In the genomic region with DNA sequence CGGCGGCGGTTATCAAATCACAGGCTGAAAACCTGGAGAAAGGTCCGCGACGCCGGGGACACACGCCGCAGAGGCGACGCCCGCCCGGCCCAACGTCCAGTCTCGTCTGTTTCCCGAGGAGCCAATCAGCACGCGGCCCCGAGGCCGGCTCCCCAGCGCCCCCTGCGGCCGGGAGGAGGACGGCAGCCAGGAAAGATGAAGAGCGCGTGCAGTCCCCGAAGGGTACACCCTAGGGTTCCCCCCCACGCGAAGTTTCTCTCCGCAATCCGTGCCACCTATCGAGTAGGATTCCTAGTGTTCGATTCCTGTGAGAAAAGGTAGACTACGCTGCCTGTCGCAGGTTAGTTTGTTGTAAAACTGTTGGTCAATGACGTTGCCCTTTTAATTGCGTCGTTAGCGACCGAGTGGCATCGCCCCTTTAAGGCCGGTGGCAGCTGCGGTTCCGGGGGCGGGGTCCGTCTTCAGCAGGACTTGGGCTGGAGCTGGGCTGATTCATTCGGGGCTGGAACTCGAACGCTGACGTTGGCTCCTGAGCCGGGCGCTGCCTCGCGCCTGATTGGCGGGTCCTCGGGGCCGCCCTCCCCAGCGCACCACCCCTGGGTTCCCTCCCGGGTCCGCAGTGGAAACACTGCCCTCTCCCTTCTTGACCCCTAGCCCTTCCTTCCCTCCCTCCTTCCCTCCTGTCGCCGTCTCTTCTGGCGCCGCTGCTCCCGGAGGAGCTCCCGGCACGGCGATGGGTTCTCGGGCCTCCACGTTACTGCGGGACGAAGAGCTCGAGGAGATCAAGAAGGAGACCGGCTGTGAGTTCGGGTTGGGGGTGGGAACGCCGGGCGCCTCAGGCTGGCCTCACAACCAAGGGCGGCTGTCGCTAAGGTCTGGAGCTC, we compare ENCODE assay signal across 8 cellular contexts. TPM values are rescaled to one million over a fixed set of nuclear protein-coding genes. Genes with fewer than 3 reads are reported as not detected.
DNase-seq lines count a peak whose midpoint lies in the region; ATAC-seq and TF ChIP-seq lines count a peak whose summit lies in the region.

A gene (plus strand): TSS at position 619 of the 884 bp plus-strand sequence. CDS start 115 bp downstream, at position 734.
A gene with protein sequence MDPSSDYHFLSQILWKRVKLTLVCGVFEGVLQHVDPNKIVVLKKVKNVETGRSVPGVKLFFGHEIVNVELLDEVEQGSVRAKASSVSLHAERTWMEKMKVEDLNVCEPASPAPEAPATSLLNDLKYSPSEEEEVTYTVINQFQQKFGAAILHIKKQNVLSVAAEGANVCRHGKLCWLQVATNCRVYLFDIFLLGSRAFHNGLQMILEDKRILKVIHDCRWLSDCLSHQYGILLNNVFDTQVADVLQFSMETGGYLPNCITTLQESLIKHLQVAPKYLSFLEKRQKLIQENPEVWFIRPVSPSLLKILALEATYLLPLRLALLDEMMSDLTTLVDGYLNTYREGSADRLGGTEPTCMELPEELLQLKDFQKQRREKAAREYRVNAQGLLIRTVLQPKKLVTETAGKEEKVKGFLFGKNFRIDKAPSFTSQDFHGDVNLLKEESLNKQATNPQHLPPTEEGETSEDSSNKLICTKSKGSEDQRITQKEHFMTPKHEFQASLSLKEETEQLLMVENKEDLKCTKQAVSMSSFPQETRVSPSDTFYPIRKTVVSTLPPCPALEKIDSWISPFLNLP (minus strand): TSS at position 108 of the 884 bp plus-strand sequence. CDS start 4,182 bp downstream, outside the sequence.

- H3K4me3 Mint-ChIP-seq in activated T-cell treated with anti-CD3 and anti-CD28 coated beads, Interleukin-2, amount 50 U/mL, for 72 hours: peak within 1 kb of the TSS; percentile 83 to 92

- in situ Hi-C loops in Panc1 (cut with HindIII; ENCODE audit: low pct_unique_long_range_greater_than_20kb, low sequenced_read_pairs): no loop called here

- peak within 1 kb of the TSS; percentile 76 for H3K27ac Mint-ChIP-seq in activated T-cell treated with anti-CD3 and anti-CD28 coated beads, Interleukin-2, amount 50 U/mL, for 72 hours

- TF ChIP-seq CTCF in DOHH2 (IDR thresholded peaks at IDR 0.05; ENCODE audit: low read depth, low read length, poor library complexity, severe bottlenecking) (peak; percentile 95), Panc1 (IDR thresholded peaks at IDR 0.05) (peak; percentile 100), esophagus squamous epithelium (IDR thresholded peaks at IDR 0.05) (peak; percentile 90 to 98 (median 96))

- H3K9me3 Mint-ChIP-seq in activated T-cell treated with anti-CD3 and anti-CD28 coated beads, Interleukin-2, amount 50 U/mL, for 72 hours: peaks cover 0 to 2% of the 10 kb centered on the region in 2 donors

- H3K36me3 ChIP-seq in DOHH2 (ENCODE audit: control insufficient read depth, low read length): no peaks in the 10 kb centered on the region
- no peaks in the 10 kb centered on the region for H3K36me3 ChIP-seq in KOPT-K1 (ENCODE audit: insufficient read depth, low read length)
- H3K36me3 ChIP-seq in Panc1 (ENCODE audit: control insufficient read depth, insufficient read depth, low read length): no peaks in the 10 kb centered on the region; the same call in 1 of the 2 replicates
- H3K36me3 ChIP-seq in esophagus squamous epithelium: no peaks in the 10 kb centered on the region
- no peaks in the 10 kb centered on the region for H3K36me3 ChIP-seq in muscle layer of duodenum (ENCODE audit: control insufficient read depth in 1 of 2, insufficient read depth in 2 of 2, low read length in 2 of 2)

- H4K20me1 ChIP-seq in DOHH2 (ENCODE audit: control insufficient read depth, insufficient read depth, low read depth, low read length): no peaks in the 10 kb centered on the region

- DNase-seq in Panc1 (ENCODE audit: low read depth, low spot score): peak; percentile 89
- DNase-seq in activated T-cell treated with anti-CD3 and anti-CD28 coated beads, Interleukin-2, amount 50 U/mL, for 72 hours: peak; percentile 98 to 99
- DNase-seq in esophagus squamous epithelium (lab: John Stamatoyannopoulos, UW): peak; percentile 86
- peak; percentile 96 for DNase-seq in stimulated activated CD8-positive, alpha-beta memory T cell treated with anti-CD3 and anti-CD28 coated beads, Interleukin-7, amount 100 ng/mL, for 24 hours (ENCODE audit: low read depth)

- no TSS peak for BruUV-seq in Panc1 (replicated peaks; lab: Mats Ljungman, UMichigan)

- H3K36me3 Mint-ChIP-seq in activated T-cell treated with anti-CD3 and anti-CD28 coated beads, Interleukin-2, amount 50 U/mL, for 72 hours (ENCODE audit: insufficient read depth in 2 of 2): peaks cover 2% of the 10 kb centered on the region in 2 donors

- H3K27me3 Mint-ChIP-seq in activated T-cell treated with anti-CD3 and anti-CD28 coated beads, Interleukin-2, amount 50 U/mL, for 72 hours (ENCODE audit: low read depth): no peaks in the 10 kb centered on the region

- peaks cover 31% of the 10 kb centered on the region for H3K4me1 Mint-ChIP-seq in activated T-cell treated with anti-CD3 and anti-CD28 coated beads, Interleukin-2, amount 50 U/mL, for 72 hours (ENCODE audit: low read depth)

- peak within 1 kb of the TSS; percentile 93 for H3K4me3 ChIP-seq in DOHH2 (ENCODE audit: low read length)
- H3K4me3 ChIP-seq in Panc1 (ENCODE audit: low read depth in 2 of 2, low read length in 2 of 2): peak within 1 kb of the TSS; percentile 90 to 99
- H3K4me3 ChIP-seq in esophagus squamous epithelium: peak within 1 kb of the TSS; percentile 67 to 90 (median 78)
- peak within 1 kb of the TSS; percentile 96 to 97 for H3K4me3 ChIP-seq in muscle layer of duodenum (ENCODE audit: low read depth in 1 of 2, low read length in 2 of 2)

- POLR2A ChIA-PET in Panc1 (lab: Charles Lee): interaction anchor here (0.7 kb wide), 1 partner anchor 216 kb away, joined by 10 read pairs; no protein-coding TSS in a partner anchor

- no peaks in the 10 kb centered on the region for H3K9me2 ChIP-seq in DOHH2 (replicated peaks; ENCODE audit: control insufficient read depth, low read length)

- H3K4me1 ChIP-seq in DOHH2 (ENCODE audit: control insufficient read depth, low read length): peaks cover 19% of the 10 kb centered on the region
- H3K4me1 ChIP-seq in Panc1 (ENCODE audit: control insufficient read depth, insufficient read depth, low read length): peaks cover 12% of the 10 kb centered on the region
- H3K4me1 ChIP-seq in esophagus squamous epithelium: peaks cover 7 to 45% (median 11%) of the 10 kb centered on the region in 3 donors
- peaks cover 9 to 14% of the 10 kb centered on the region in 2 donors for H3K4me1 ChIP-seq in muscle layer of duodenum (ENCODE audit: control insufficient read depth in 1 of 2, insufficient read depth in 2 of 2, low read length in 2 of 2)

- H3K27me3 ChIP-seq in DOHH2 (ENCODE audit: control insufficient read depth, low read length) (0 out of 2 replicates have a peak, but pooled peaks cover 2% of the 10 kb centered on the region), Panc1 (ENCODE audit: control insufficient read depth, insufficient read depth, low read length) (no peaks in the 10 kb centered on the region), esophagus squamous epithelium (no peaks in the 10 kb centered on the region), muscle layer of duodenum (ENCODE audit: low read depth, low read length) (no peaks in the 10 kb centered on the region)

- H3K9me3 ChIP-seq in DOHH2 (ENCODE audit: control insufficient read depth, insufficient read depth, low read length) (no peaks in the 10 kb centered on the region), KOPT-K1 (ENCODE audit: insufficient read depth, low read length, poor library complexity, severe bottlenecking) (no peaks in the 10 kb centered on the region), Panc1 (ENCODE audit: control insufficient read depth, insufficient read depth, low read depth, low read length) (no peaks in the 10 kb centered on the region), esophagus squamous epithelium (no peaks in the 10 kb centered on the region), muscle layer of duodenum (ENCODE audit: control insufficient read depth in 1 of 2, low read length in 2 of 2) (no peaks in the 10 kb centered on the region)

- peak; percentile 96 for ATAC-seq in GM21786 (IDR thresholded peaks at IDR 0.05; ENCODE audit: unreplicated experiment)
- peak; percentile 100 for ATAC-seq in Panc1
- peak; percentile 99 for ATAC-seq in activated T-cell treated with anti-CD3 and anti-CD28 coated beads, Interleukin-2, amount 50 U/mL, for 72 hours (replicated peaks in 1 of 2)

- peaks cover 6% of the 10 kb centered on the region; the same call in 1 of the 2 replicates for H3F3A ChIP-seq in DOHH2 (ENCODE audit: control insufficient read depth, insufficient read depth)

- peak within 1 kb of the TSS; percentile 94 for H3K4me2 ChIP-seq in DOHH2 (ENCODE audit: low read length)

- TF ChIP-seq POLR2A in esophagus squamous epithelium (IDR thresholded peaks at IDR 0.05): peak in 3 of 4 donors; percentile 42 to 84 (median 79)

- CTCF ChIA-PET in Panc1 (lab: Charles Lee): interaction anchor here (1.1 kb wide), 1 partner anchor 117 kb away, joined by 8 read pairs; no protein-coding TSS in a partner anchor

- H3K79me2 ChIP-seq in DOHH2 (ENCODE audit: control insufficient read depth, low read length): peaks cover 37% of the 10 kb centered on the region

- H3K27ac ChIP-seq in DOHH2 (ENCODE audit: low read depth, low read length) (peak within 1 kb of the TSS; percentile 36), KOPT-K1 (ENCODE audit: low read depth, low read length, poor library complexity, severe bottlenecking) (peak within 1 kb of the TSS; percentile 71), Panc1 (ENCODE audit: low read length) (peak within 1 kb of the TSS; percentile 89), esophagus squamous epithelium (peak within 1 kb of the TSS; percentile 91 to 99 (median 96)), muscle layer of duodenum (ENCODE audit: low read length) (peak within 1 kb of the TSS; percentile 79)

- intact Hi-C loops in Panc1 (cut with micrococcal nuclease; ENCODE audit: unreplicated experiment) (no loop called here), esophagus squamous epithelium (cut with DNase I) (no loop called here)

- WGBS in esophagus squamous epithelium, 2 donors: 0 to 10% methylated on average over 2 to 33 of the region's 80 CpGs

RNA-seq across cellular contexts. Expression of the first gene that starts in this region (rescaled TPM):
- total RNA-seq in Panc1 (2021; ENCODE audit: unreplicated experiment) (123 TPM), esophagus squamous epithelium (100 to 1,000 TPM; 115 to 241 (median 160) TPM)
- polyA plus RNA-seq in Panc1 (2012; ENCODE audit: insufficient read length): 56.0 TPM
- 10 to 100 TPM; 45.0 to 46.7 TPM for total RNA-seq in activated T-cell treated with anti-CD3 and anti-CD28 coated beads, Interleukin-2, amount 50 U/mL, for 72 hours

RNA-seq across cellular contexts. Expression of the second gene that starts in this region (rescaled TPM):
- 0.15 TPM for total RNA-seq in Panc1 (2021; ENCODE audit: unreplicated experiment)
- not detected for polyA plus RNA-seq in Panc1 (2012; ENCODE audit: insufficient read length)
- total RNA-seq in activated T-cell treated with anti-CD3 and anti-CD28 coated beads, Interleukin-2, amount 50 U/mL, for 72 hours: not detected
- not detected for total RNA-seq in esophagus squamous epithelium

Comparison
In these comparisons a context has a peak if more than half of its experiments do, and no peak if none do; other contexts are left out.
1. Peak in every context shown above with its lines: DNase-seq, ATAC-seq, H3K4me3 ChIP-seq and H3K27ac ChIP-seq.
2. H3K27ac ChIP-seq: peak in every context shown above with its lines; median percentile 96 in esophagus squamous epithelium; 89 in Panc1; 79 in muscle layer of duodenum; 71 in KOPT-K1; 36 in DOHH2.